Comparison of ENCODE assay signal across 1 cellular context in genomic region chr5:34526682-34527305, GRCh38.
TF ChIP-seq lines count a peak whose summit lies in the region.

No MANE protein-coding gene starts in this region.

TF ChIP-seq in K562, 482 proteins besides CTCF, POLR2A, EP300 and RAD21 (continued from another document and continues in another):
- TF ChIP-seq ZBTB49 (CRISPR knock-in tag; IDR thresholded peaks at IDR 0.05; ENCODE audit: borderline replicate concordance) (no peak), ZNF717 (CRISPR knock-in tag; IDR thresholded peaks at IDR 0.05) (no peak), E2F8 (IDR thresholded peaks at IDR 0.05; ENCODE audit: low read depth, partially characterized antibody) (no peak), GATA2 (CRISPR knock-in tag; IDR thresholded peaks at IDR 0.05) (peak; percentile 50; the same call in 1 of the 2 replicates), ZNF282 (CRISPR knock-in tag; IDR thresholded peaks at IDR 0.05) (no peak), RBFOX2 (IDR thresholded peaks at IDR 0.05; ENCODE audit: low read depth, low read length) (no peak), MAFK (IDR thresholded peaks at IDR 0.05; ENCODE audit: low read length) (no peak), ZNF274 (IDR thresholded peaks at IDR 0.05; ENCODE audit: borderline replicate concordance, low read depth, low read length) (no peak), BCLAF1 (IDR thresholded peaks at IDR 0.05; ENCODE audit: borderline replicate concordance in 1 of 2, control insufficient read depth in 1 of 2, low read depth in 2 of 2, low read length in 1 of 2) (no peak), ZNF699 (CRISPR knock-in tag; IDR thresholded peaks at IDR 0.05; ENCODE audit: insufficient replicate concordance) (no peak), RFX1 (IDR thresholded peaks at IDR 0.05) (no peak), RHOXF2B (CRISPR knock-in tag; conservative IDR thresholded peaks at IDR 0.05) (no peak), TFAP4 (CRISPR knock-in tag; IDR thresholded peaks at IDR 0.05; ENCODE audit: borderline replicate concordance) (no peak), KDM4B (IDR thresholded peaks at IDR 0.05; ENCODE audit: borderline replicate concordance in 2 of 2, low read depth in 1 of 2) (no peak), ARID4B (CRISPR knock-in tag; IDR thresholded peaks at IDR 0.05) (no peak), RERE (CRISPR knock-in tag; IDR thresholded peaks at IDR 0.05; ENCODE audit: borderline replicate concordance) (no peak), ZNF609 (CRISPR knock-in tag; IDR thresholded peaks at IDR 0.05; ENCODE audit: borderline replicate concordance) (no peak), CEBPZ (IDR thresholded peaks at IDR 0.05; ENCODE audit: borderline replicate concordance, low read depth, low read length) (no peak), ZNF384 (IDR thresholded peaks at IDR 0.05; ENCODE audit: low read depth, low read length) (no peak), CEBPB (tag; IDR thresholded peaks at IDR 0.05) (peak; percentile 94), SMARCE1 (IDR thresholded peaks at IDR 0.05) (0 out of 2 replicates have a peak, but pooled peaks have one; percentile 19)
